In genomic region chr13:95530178-95530577, GRCh38 we compare ENCODE assay signal across 10 cellular contexts. TPM values are rescaled to one million over a fixed set of nuclear protein-coding genes. Genes with fewer than 3 reads are reported as not detected.
DNase-seq lines count a peak whose midpoint lies in the region; ATAC-seq and TF ChIP-seq lines count a peak whose summit lies in the region.
"Had no signal": no experiment of that assay in that cellular context is flagged by ENCODE, and none has a peak within 500 bp of the region (broad histone marks: within the 10 kb centered on the region; RNA-seq: fewer than 3 reads in every experiment).

No MANE protein-coding gene starts in this region.

- no peak overlapping the region for H3K9ac ChIP-seq in adipocyte (ENCODE audit: low read length)

- no peak overlapping the region for H3K4me2 ChIP-seq in GM23338

- no peak overlapping the region for H3K27ac ChIP-seq in GM23338 (ENCODE audit: low read depth)
- no peak overlapping the region for H3K27ac ChIP-seq in foreskin keratinocyte
- H3K27ac ChIP-seq in ascending aorta, result no peak overlapping the region
- H3K27ac ChIP-seq: SK-N-MC had no signal

- H3F3A ChIP-seq in GM23338 (replicated peaks; ENCODE audit: low read depth), result no peaks in the 10 kb centered on the region

- H3K36me3 Mint-ChIP-seq in GM23338 (ENCODE audit: low read depth), result no peaks in the 10 kb centered on the region

- H3K9me2 ChIP-seq in GM23338 (ENCODE audit: insufficient read depth), result no peaks in the 10 kb centered on the region

- H3K79me2 ChIP-seq in GM23338 (replicated peaks; ENCODE audit: insufficient read depth), result no peaks in the 10 kb centered on the region

- H3K4me1 ChIP-seq in GM23338 (ENCODE audit: insufficient read depth), result peaks cover 17% of the 10 kb centered on the region; the same call in 1 of the 2 replicates
- H3K4me1 ChIP-seq in adipocyte (ENCODE audit: control insufficient read depth, insufficient read depth, low read length), result peaks cover 12% of the 10 kb centered on the region
- H3K4me1 ChIP-seq in foreskin keratinocyte, result no peaks in the 10 kb centered on the region
- no peaks in the 10 kb centered on the region for H3K4me1 ChIP-seq in ascending aorta

- TF ChIP-seq CTCF in GM23338 (conservative IDR thresholded peaks at IDR 0.05; ENCODE audit: low read depth in 2 of 2), result no peak
- TF ChIP-seq CTCF in foreskin keratinocyte (conservative IDR thresholded peaks at IDR 0.05), result no peak
- TF ChIP-seq CTCF in ascending aorta (IDR thresholded peaks at IDR 0.05), result no peak

- peaks cover 4% of the 10 kb centered on the region for H3K27me3 Mint-ChIP-seq in GM23338 (ENCODE audit: insufficient read depth, low read depth, poor library complexity)

- peaks cover 16% of the 10 kb centered on the region for H3K4me1 Mint-ChIP-seq in GM23338
- H3K4me1 Mint-ChIP-seq: stimulated activated naive B cell treated with anti-CD40 and anti-IgM and Interleukin-4, amounts not matched to agents 10 μg/mL and 1 μg/mL and 100 μg/mL, for 72 hours had no signal

- H3K27ac Mint-ChIP-seq in GM23338, result no peak overlapping the region
- H3K27ac Mint-ChIP-seq: stimulated activated naive B cell treated with anti-CD40 and anti-IgM and Interleukin-4, amounts not matched to agents 10 μg/mL and 1 μg/mL and 100 μg/mL, for 72 hours had no signal

- H3K27me3 ChIP-seq in GM23338 (ENCODE audit: insufficient read depth), result no peaks in the 10 kb centered on the region
- H3K27me3 ChIP-seq in adipocyte (replicated peaks; ENCODE audit: control insufficient read depth, insufficient read depth, low read length), result no peaks in the 10 kb centered on the region
- no peaks in the 10 kb centered on the region for H3K27me3 ChIP-seq in foreskin keratinocyte
- H3K27me3 ChIP-seq in ascending aorta, result no peaks in the 10 kb centered on the region

- H3K4me3 Mint-ChIP-seq in GM23338, result no peak overlapping the region
- H3K4me3 Mint-ChIP-seq: stimulated activated naive B cell treated with anti-CD40 and anti-IgM and Interleukin-4, amounts not matched to agents 10 μg/mL and 1 μg/mL and 100 μg/mL, for 72 hours had no signal

- H3K4me3 ChIP-seq in GM23338, result no peak overlapping the region
- H3K4me3 ChIP-seq in adipocyte (ENCODE audit: low read length), result no peak overlapping the region
- H3K4me3 ChIP-seq in ascending aorta, result no peak overlapping the region
- H3K4me3 ChIP-seq: SK-N-MC had no signal

- H3K36me3 ChIP-seq in GM23338 (ENCODE audit: insufficient read depth), result no peaks in the 10 kb centered on the region
- H3K36me3 ChIP-seq in adipocyte (ENCODE audit: control insufficient read depth, insufficient read depth, low read length, severe bottlenecking), result no peaks in the 10 kb centered on the region
- no peaks in the 10 kb centered on the region for H3K36me3 ChIP-seq in ascending aorta

- H4K20me1 ChIP-seq in GM23338 (replicated peaks; ENCODE audit: insufficient read depth), result no peaks in the 10 kb centered on the region

- DNase-seq in GM23338 (ENCODE audit: low spot score) (no peak), NCI-H2107 treated with DMSO at 0.1 percent for 48 hours (lab: John Stamatoyannopoulos, UW; ENCODE audit: unreplicated experiment) (peak; percentile 85), adipocyte (ENCODE audit: low read depth) (peak; percentile 66), myocyte (ENCODE audit: low read depth) (peak; percentile 95), NCI-H1694 treated with DMSO at 0.1 percent for 48 hours (lab: John Stamatoyannopoulos, UW) (no peak), foreskin keratinocyte (no peak), ascending aorta (ENCODE audit: low spot score in 2 of 2) (no peak), NK-92 (lab: John Stamatoyannopoulos, UW; ENCODE audit: unreplicated experiment) (no peak)
- DNase-seq: stimulated activated naive B cell treated with anti-CD40 and anti-IgM and Interleukin-4, amounts not matched to agents 10 μg/mL and 1 μg/mL and 100 μg/mL, for 72 hours had no signal

- no peaks in the 10 kb centered on the region for H3K9me3 ChIP-seq in adipocyte (ENCODE audit: control insufficient read depth, low read length)
- H3K9me3 ChIP-seq in ascending aorta, result no peaks in the 10 kb centered on the region

- intact Hi-C loops in ascending aorta (cut with DNase I), result no loop called here

- peak overlapping the region; percentile 47; the same call in 1 of the 2 replicates for H2AFZ ChIP-seq in GM23338

- no peaks in the 10 kb centered on the region for H3K9me3 Mint-ChIP-seq in GM23338

- no peak for ATAC-seq in GM23338
- no peak for ATAC-seq in foreskin keratinocyte
- ATAC-seq: stimulated activated naive B cell treated with anti-CD40 and anti-IgM and Interleukin-4, amounts not matched to agents 10 μg/mL and 1 μg/mL and 100 μg/mL, for 72 hours had no signal

TF ChIP-seq in GM23338, 12 proteins besides CTCF, POLR2A, EP300 and RAD21 (continues in another document):
- TF ChIP-seq ZNF114 (CRISPR knock-in tag; IDR thresholded peaks at IDR 0.05) (no peak), STAT1 (IDR thresholded peaks at IDR 0.05; ENCODE audit: unreplicated experiment) (no peak), ZNF462 (CRISPR knock-in tag; IDR thresholded peaks at IDR 0.05) (no peak)

RNA-seq across cellular contexts. Expression of gene CLDN10, which starts 22.3 kb away (rescaled TPM):
- 34.7 and 35.7 TPM in 2 replicates for total RNA-seq in GM23338 (2014; rRNA removed; shearing (Covaris generic))
- 65.9 and 69.1 TPM in 2 replicates for polyA plus RNA-seq in GM23338 (2016; fragmentation: Nextera tagmentation; extraction: Ambion mirVana)
- not detected in 2 replicates for total RNA-seq in myocyte
- polyA plus RNA-seq in myocyte (2012), result 0.06 TPM
- not detected in 2 replicates for total RNA-seq in foreskin keratinocyte
- polyA plus RNA-seq in foreskin keratinocyte, result not detected in 2 replicates
- total RNA-seq in ascending aorta, result 0.85 TPM

Comparison
In these comparisons a context has a peak if more than half of its experiments do, and no peak if none do; other contexts are left out.
1. DNase-seq: peak in NCI-H2107 treated with DMSO at 0.1 percent for 48 hours (single experiment), adipocyte (single experiment) and myocyte (single experiment); none in GM23338 (single experiment), NCI-H1694 treated with DMSO at 0.1 percent for 48 hours (single experiment), foreskin keratinocyte (0 of 2), ascending aorta (0 of 2) and NK-92 (single experiment).
2. RNA of gene CLDN10, which starts 22.3 kb away (total RNA-seq): 34.7 to 35.7 TPM in GM23338; 0.85 TPM in ascending aorta (single experiment), not detected in myocyte and not detected in foreskin keratinocyte; every median in the first group is over 10 times any median in the second.